8 cellular contexts compared by ENCODE assay signal in genomic region chr17:2239882-2240430, GRCh38.
DNase-seq lines count a peak whose midpoint lies in the region; ATAC-seq and TF ChIP-seq lines count a peak whose summit lies in the region.

No MANE protein-coding gene starts in this region.

- no peak for TF ChIP-seq CTCF in fibroblast of pulmonary artery (IDR thresholded peaks at IDR 0.05; ENCODE audit: low read length, missing control alignments)

- H3K4me3 ChIP-seq in fibroblast of pulmonary artery (replicated peaks; ENCODE audit: low read depth, low read length), result no peak overlapping the region

- peak; percentile 31 for DNase-seq in 8988T
- DNase-seq in activated CD4-positive, alpha-beta T cell treated with anti-CD3 and anti-CD28 coated beads for 48 hours, result peak; percentile 73
- peak; percentile 89 for DNase-seq in fibroblast of pulmonary artery (ENCODE audit: low read depth)
- peak; percentile 67 for DNase-seq in stimulated activated CD4-positive, alpha-beta T cell treated with anti-CD3 and anti-CD28 coated beads, Interleukin-15, amount 100 ng/mL, for 24 hours
- no peak for DNase-seq in D341Med (ENCODE audit: low spot score)
- DNase-seq in occipital lobe (lab: John Stamatoyannopoulos, UW), result no peak

- ATAC-seq in GM18909 (IDR thresholded peaks at IDR 0.05; ENCODE audit: poor library complexity, unreplicated experiment) (peak; percentile 63), HG03135 (IDR thresholded peaks at IDR 0.05; ENCODE audit: unreplicated experiment) (peak; percentile 49)

Comparison
In these comparisons a context has a peak if more than half of its experiments do, and no peak if none do; other contexts are left out.
1. DNase-seq: peak in 8988T (single experiment), activated CD4-positive, alpha-beta T cell treated with anti-CD3 and anti-CD28 coated beads for 48 hours (single experiment), fibroblast of pulmonary artery (single experiment) and stimulated activated CD4-positive, alpha-beta T cell treated with anti-CD3 and anti-CD28 coated beads, Interleukin-15, amount 100 ng/mL, for 24 hours (single experiment); none in D341Med (single experiment) and occipital lobe (single experiment).